In the genomic region with DNA sequence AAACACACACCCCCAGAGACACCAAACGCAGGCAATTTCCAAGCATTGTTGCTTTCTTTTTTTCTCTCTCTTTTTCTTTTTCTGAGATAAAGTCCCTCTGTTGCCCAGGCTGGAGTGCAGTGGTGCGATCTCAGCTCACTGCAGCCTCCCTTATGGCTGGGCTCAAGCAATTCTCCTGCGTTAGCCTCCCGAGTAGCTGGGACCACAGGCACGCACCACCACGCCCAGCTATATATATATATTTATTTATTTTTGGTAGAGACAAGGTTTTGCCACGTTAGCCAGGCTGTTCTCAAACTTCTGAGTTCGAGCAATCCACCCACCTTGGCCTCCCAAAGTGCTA, we compare ENCODE assay signal across 10 cellular contexts. TPM values are rescaled to one million over a fixed set of nuclear protein-coding genes. Genes with fewer than 3 reads are reported as not detected.
DNase-seq lines count a peak whose midpoint lies in the region; ATAC-seq and TF ChIP-seq lines count a peak whose summit lies in the region.
"Had no signal": no experiment of that assay in that cellular context is flagged by ENCODE, and none has a peak within 500 bp of the region (broad histone marks: within the 10 kb centered on the region; RNA-seq: fewer than 3 reads in every experiment).

No MANE protein-coding gene starts in this region.

- WGBS in esophagus muscularis mucosa, result 55% methylated on average over 8 of the region's 8 CpGs
- WGBS in trophoblast cell (ENCODE audit: extremely low coverage, insufficient coverage, insufficient read length), result no CpG with 5 or more reads among the region's 8 CpGs

- H3K79me2 ChIP-seq in OCI-LY1 (ENCODE audit: insufficient read depth, low read length), result no peaks in the 10 kb centered on the region
- H3K79me2 ChIP-seq in trophoblast cell (ENCODE audit: control insufficient read depth, insufficient read depth, low read length, poor library complexity), result peaks cover 2% of the 10 kb centered on the region

- no peaks in the 10 kb centered on the region for H4K20me1 ChIP-seq in BLaER1 treated with 17β-estradiol and CSF1 and Interleukin-3, amounts not matched to agents 10 nM and 100 nM
- H4K20me1 ChIP-seq in OCI-LY1 (ENCODE audit: insufficient read depth, low read length), result no peaks in the 10 kb centered on the region

- H3K79me1 ChIP-seq in trophoblast cell (ENCODE audit: low read length), result peaks cover 16% of the 10 kb centered on the region

- H3K4me2 ChIP-seq in BLaER1 treated with 17β-estradiol and CSF1 and Interleukin-3, amounts not matched to agents 10 nM and 100 nM, result peak overlapping the region; percentile 47 to 81 (median 67)
- no peak overlapping the region for H3K4me2 ChIP-seq in OCI-LY1 (ENCODE audit: low read length)
- H3K4me2 ChIP-seq in trophoblast cell (ENCODE audit: low read length), result no peak overlapping the region

- H3K4me3 Mint-ChIP-seq in WTC11, result no peak overlapping the region

- peak overlapping the region; percentile 41 to 71 (median 65); a peak in 20 of 22 replicates for H3K9ac ChIP-seq in BLaER1 treated with 17β-estradiol and CSF1 and Interleukin-3, amounts not matched to agents 10 nM and 100 nM
- H3K9ac ChIP-seq in OCI-LY1 (ENCODE audit: low read length) (no peak overlapping the region), trophoblast cell (ENCODE audit: low read length) (no peak overlapping the region)

- CTCF ChIA-PET in WTC11 (lab: Charles Lee), result interaction anchor here (0.8 to 1.4 kb wide), 9 partner anchors 11 to 240 kb away, joined by 3 to 7 read pairs (median 3); no protein-coding TSS in a partner anchor

- POLR2A ChIA-PET in WTC11 (lab: Charles Lee), result no interaction called here

- no peak overlapping the region for H3K18ac ChIP-seq in trophoblast cell (ENCODE audit: low read length)

- no peaks in the 10 kb centered on the region for H3F3A ChIP-seq in OCI-LY1 (ENCODE audit: insufficient read depth, low read length)

- H3K36me3 ChIP-seq in BLaER1 treated with 17β-estradiol and CSF1 and Interleukin-3, amounts not matched to agents 10 nM and 100 nM, result no peaks in the 10 kb centered on the region
- H3K36me3 ChIP-seq in OCI-LY1 (ENCODE audit: insufficient read depth, low read length), result no peaks in the 10 kb centered on the region
- no peaks in the 10 kb centered on the region for H3K36me3 ChIP-seq in esophagus muscularis mucosa
- H3K36me3 ChIP-seq in trophoblast cell (ENCODE audit: control insufficient read depth in 1 of 2, insufficient read depth in 2 of 2, low read length in 2 of 2), result no peaks in the 10 kb centered on the region
- H3K36me3 ChIP-seq in BE2C, result no peaks in the 10 kb centered on the region

- no peak overlapping the region for H3K4ac ChIP-seq in trophoblast cell (ENCODE audit: low read depth, low read length)

- intact Hi-C loops in esophagus muscularis mucosa (cut with DNase I), result no loop called here

- H3K27ac ChIP-seq in BLaER1 treated with 17β-estradiol and CSF1 and Interleukin-3, amounts not matched to agents 10 nM and 100 nM, result peak overlapping the region; percentile 20 to 84 (median 72); a peak in 20 of 22 replicates
- no peak overlapping the region for H3K27ac ChIP-seq in OCI-LY1 (ENCODE audit: low read depth, low read length, poor library complexity, severe bottlenecking)
- H3K27ac ChIP-seq in esophagus muscularis mucosa (replicated peaks in 1 of 4), result peak overlapping the region; percentile 73 to 88 (median 84)
- peak overlapping the region; percentile 80 for H3K27ac ChIP-seq in trophoblast cell (ENCODE audit: low read depth, low read length)

- H2AFZ ChIP-seq in OCI-LY1 (ENCODE audit: low read length) (peak overlapping the region; percentile 39; the same call in 1 of the 2 replicates), trophoblast cell (ENCODE audit: insufficient read depth, low read length, poor library complexity) (peak overlapping the region; percentile 69)

- peaks cover under 1 to 7% (median 4%) of the 10 kb centered on the region in 11 experiments; a peak in 13 of 22 replicates for H3K9me3 ChIP-seq in BLaER1 treated with 17β-estradiol and CSF1 and Interleukin-3, amounts not matched to agents 10 nM and 100 nM (replicated peaks in 1 of 11)
- H3K9me3 ChIP-seq in OCI-LY1 (ENCODE audit: low read length) (no peaks in the 10 kb centered on the region), esophagus muscularis mucosa (no peaks in the 10 kb centered on the region), trophoblast cell (ENCODE audit: insufficient read depth, low read depth, low read length) (no peaks in the 10 kb centered on the region), BE2C (no peaks in the 10 kb centered on the region)

- H3K14ac ChIP-seq in trophoblast cell (ENCODE audit: low read length), result peak overlapping the region; percentile 68

- DNase-seq in esophagus muscularis mucosa (ENCODE audit: extremely low spot score) (no peak), trophoblast cell (peak in 1 of 2 donors; percentile 52), NCI-H187 (lab: John Stamatoyannopoulos, UW) (no peak), BE2C (no peak), WTC11 (ENCODE audit: low spot score) (no peak), NCI-H128 (lab: John Stamatoyannopoulos, UW; ENCODE audit: unreplicated experiment) (no peak)
- DNase-seq: activated CD4-positive, alpha-beta T cell treated with anti-CD3 and anti-CD28 coated beads for 4 hours had no signal

- no peak overlapping the region; the same call in 1 of the 2 replicates for H3K27ac Mint-ChIP-seq in WTC11
- H3K27ac Mint-ChIP-seq: activated T-helper 2 cell treated with anti-CD3 and anti-CD28 coated beads, Interferon-gamma antibody, Interleukin-2, Interleukin-4, amounts not matched to agents 10 μg/mL and 5 μg/mL and 100 μg/mL, durations not matched to agents 14 hours and 24 hours and 36 hours had no signal

- no peaks in the 10 kb centered on the region for H3K27me3 ChIP-seq in BLaER1 treated with 17β-estradiol and CSF1 and Interleukin-3, amounts not matched to agents 10 nM and 100 nM
- H3K27me3 ChIP-seq in OCI-LY1 (ENCODE audit: insufficient read depth, low read length), result no peaks in the 10 kb centered on the region
- no peaks in the 10 kb centered on the region for H3K27me3 ChIP-seq in esophagus muscularis mucosa
- no peaks in the 10 kb centered on the region for H3K27me3 ChIP-seq in trophoblast cell (ENCODE audit: insufficient read depth, low read length)
- no peaks in the 10 kb centered on the region for H3K27me3 ChIP-seq in BE2C

- no peak for ATAC-seq in WTC11

- no peak overlapping the region for H3K23ac ChIP-seq in trophoblast cell (ENCODE audit: low read length)

- H3K27me3 Mint-ChIP-seq in WTC11 (ENCODE audit: low read depth), result no peaks in the 10 kb centered on the region

- no peak for TF ChIP-seq EP300 in esophagus muscularis mucosa (IDR thresholded peaks at IDR 0.05)

- peak overlapping the region; percentile 47 for H2BK120ac ChIP-seq in trophoblast cell (ENCODE audit: insufficient read depth, low read length, poor library complexity)

- H2AK5ac ChIP-seq in trophoblast cell (ENCODE audit: low read length), result no peak overlapping the region

- H4K8ac ChIP-seq in trophoblast cell (ENCODE audit: low read depth, low read length), result peak overlapping the region; percentile 51

- H4K91ac ChIP-seq in trophoblast cell (ENCODE audit: low read depth, low read length), result peak overlapping the region; percentile 41

- peak overlapping the region; percentile 91 for H4K12ac ChIP-seq in trophoblast cell (ENCODE audit: low read depth, low read length)

- H2BK12ac ChIP-seq in trophoblast cell (ENCODE audit: low read length), result no peak overlapping the region

- H3K4me3 ChIP-seq in BLaER1 treated with 17β-estradiol and CSF1 and Interleukin-3, amounts not matched to agents 10 nM and 100 nM, result no peak overlapping the region
- H3K4me3 ChIP-seq in OCI-LY1 (ENCODE audit: low read depth, low read length, poor library complexity, severe bottlenecking) (no peak overlapping the region), esophagus muscularis mucosa (peak overlapping the region in 1 of 4 donors; percentile 19), trophoblast cell (ENCODE audit: low read depth, low read length) (no peak overlapping the region), BE2C (ENCODE audit: low read depth, low read length) (no peak overlapping the region)

- TF ChIP-seq POLR2A in esophagus muscularis mucosa (IDR thresholded peaks at IDR 0.05; ENCODE audit: low read depth), result no peak

- no peaks in the 10 kb centered on the region for H3K9me3 Mint-ChIP-seq in WTC11
- H3K9me3 Mint-ChIP-seq: activated T-helper 2 cell treated with anti-CD3 and anti-CD28 coated beads, Interferon-gamma antibody, Interleukin-2, Interleukin-4, amounts not matched to agents 10 μg/mL and 5 μg/mL and 100 μg/mL, durations not matched to agents 14 hours and 24 hours and 36 hours had no signal

- peak overlapping the region; percentile 18 for H2BK5ac ChIP-seq in trophoblast cell (ENCODE audit: low read depth, low read length, poor library complexity)

- no peak for TF ChIP-seq CTCF in OCI-LY1 (IDR thresholded peaks at IDR 0.05; ENCODE audit: low read length)
- TF ChIP-seq CTCF in esophagus muscularis mucosa (IDR thresholded peaks at IDR 0.05), result no peak
- no peak for TF ChIP-seq CTCF in BE2C (IDR thresholded peaks at IDR 0.05; ENCODE audit: low read depth, low read length)
- no peak for TF ChIP-seq CTCF in WTC11 (IDR thresholded peaks at IDR 0.05)

- peaks cover 3% of the 10 kb centered on the region; the same call in 1 of the 2 replicates for H3K4me1 Mint-ChIP-seq in WTC11

- no peaks in the 10 kb centered on the region for H3K36me3 Mint-ChIP-seq in WTC11

- peaks cover 27 to 74% (median 56%) of the 10 kb centered on the region in 10 experiments for H3K4me1 ChIP-seq in BLaER1 treated with 17β-estradiol and CSF1 and Interleukin-3, amounts not matched to agents 10 nM and 100 nM
- H3K4me1 ChIP-seq in OCI-LY1 (ENCODE audit: insufficient read depth, low read length, severe bottlenecking) (peaks cover 13% of the 10 kb centered on the region), esophagus muscularis mucosa (peaks cover 12 to 44% (median 41%) of the 10 kb centered on the region in 4 donors), trophoblast cell (ENCODE audit: control insufficient read depth in 1 of 2, insufficient read depth in 2 of 2, low read length in 2 of 2) (peaks cover 15 to 20% of the 10 kb centered on the region in 2 experiments), BE2C (peaks cover 3% of the 10 kb centered on the region; the same call in 1 of the 2 replicates)

- no peaks in the 10 kb centered on the region for H3K9me2 ChIP-seq in OCI-LY1 (ENCODE audit: low read depth, low read length)

TF ChIP-seq in WTC11, 78 proteins besides CTCF, POLR2A, EP300 and RAD21 (continues in another document):
- no peak for TF ChIP-seq PRRX2 (CRISPR knock-in tag; IDR thresholded peaks at IDR 0.05)
- no peak for TF ChIP-seq NR2C2 (CRISPR knock-in tag; IDR thresholded peaks at IDR 0.05)
- TF ChIP-seq RORB (CRISPR knock-in tag; IDR thresholded peaks at IDR 0.05), result no peak

RNA-seq across cellular contexts. Expression of a gene that starts 14.0 kb away (rescaled TPM):
- total RNA-seq in esophagus muscularis mucosa (100 to 1,000 TPM; 149 to 226 (median 180) TPM), WTC11 (2021) (554 to 645 TPM (median 644 TPM) in 3 replicates)
- 254 and 259 TPM in 2 replicates for polyA plus RNA-seq in trophoblast cell (2013)
- 375 TPM for polyA plus RNA-seq in BE2C (2012; ENCODE audit: insufficient read depth, insufficient read length, low read depth)

RNA-seq across cellular contexts. Expression of a gene that starts 32.9 kb away (rescaled TPM):
- total RNA-seq in esophagus muscularis mucosa (10 to 100 TPM; 32.0 to 44.3 (median 40.3) TPM), WTC11 (2021) (13.3 to 15.4 TPM (median 14.7 TPM) in 3 replicates)
- polyA plus RNA-seq in trophoblast cell (2013), result 18.7 and 19.4 TPM in 2 replicates
- 7.6 TPM for polyA plus RNA-seq in BE2C (2012; ENCODE audit: insufficient read depth, insufficient read length, low read depth)

Comparison
In these comparisons a context has a peak if more than half of its experiments do, and no peak if none do; other contexts are left out.
1. H3K4me2 ChIP-seq: peak in BLaER1 treated with 17β-estradiol and CSF1 and Interleukin-3, amounts not matched to agents 10 nM and 100 nM (11 of 11); none in OCI-LY1 (single experiment) and trophoblast cell (single experiment).
2. H3K9ac ChIP-seq: peak in BLaER1 treated with 17β-estradiol and CSF1 and Interleukin-3, amounts not matched to agents 10 nM and 100 nM (11 of 11); none in OCI-LY1 (single experiment) and trophoblast cell (single experiment).